In the genomic region with DNA sequence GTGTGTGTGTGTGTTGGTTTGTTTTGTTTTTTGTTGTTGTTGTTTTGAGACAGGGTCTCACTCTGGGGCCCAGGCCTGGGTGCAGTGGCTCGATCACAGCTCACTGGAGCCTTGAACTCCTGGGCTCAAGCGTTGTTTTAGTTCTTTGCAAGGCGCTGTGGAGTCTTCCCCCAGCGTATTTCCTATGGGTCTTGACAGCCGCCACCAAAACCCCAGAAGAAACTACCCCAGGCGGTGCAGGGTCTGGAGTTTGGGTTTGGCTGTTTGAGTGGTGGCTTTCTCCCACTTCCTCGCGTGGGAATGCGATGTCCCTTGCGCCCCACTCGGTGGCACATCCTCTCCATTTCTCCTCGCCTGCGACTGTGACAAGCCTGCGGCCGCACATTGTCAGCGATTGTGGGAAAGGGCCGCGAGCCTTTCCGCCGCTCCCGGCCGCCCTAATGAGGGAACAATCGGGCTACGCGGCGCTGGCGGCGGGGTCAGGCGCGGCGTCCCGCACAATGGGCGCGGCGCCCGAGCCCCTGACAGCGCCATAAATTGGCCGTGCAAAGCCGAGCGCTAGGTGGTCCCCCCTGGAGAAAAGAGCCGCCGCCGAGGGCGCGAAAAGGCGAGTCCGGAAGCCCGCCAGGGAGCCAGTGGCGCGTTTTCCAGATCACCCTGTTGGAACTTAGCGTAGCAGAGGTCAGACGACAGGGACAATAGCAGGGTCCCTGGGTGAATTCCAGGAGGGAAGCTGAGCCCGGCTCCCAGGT, we compare ENCODE assay signal across 12 cellular contexts.
DNase-seq lines count a peak whose midpoint lies in the region; ATAC-seq, FAIRE-seq and TF ChIP-seq lines count a peak whose summit lies in the region.
"Had no signal": no experiment of that assay in that cellular context is flagged by ENCODE, and none has a peak within 500 bp of the region (broad histone marks: within the 10 kb centered on the region; RNA-seq: fewer than 3 reads in every experiment).

No MANE protein-coding gene starts in this region.

- H3K9ac ChIP-seq in HUES6 (ENCODE audit: low read length) = peak overlapping the region; percentile 29
- no peak overlapping the region for H3K9ac ChIP-seq in kidney (ENCODE audit: low read length in 2 of 2)

- H3K27ac ChIP-seq in HUES6 (ENCODE audit: low read depth, low read length) = no peak overlapping the region
- no peak overlapping the region for H3K27ac ChIP-seq in kidney (ENCODE audit: low read depth in 2 of 2, low read length in 2 of 2)

- TF ChIP-seq CTCF in kidney (IDR thresholded peaks at IDR 0.05; ENCODE audit: borderline replicate concordance, extremely low read depth, insufficient read depth) = no peak

- no peaks in the 10 kb centered on the region for H3K36me3 ChIP-seq in HUES6 (ENCODE audit: control insufficient read depth, insufficient read depth, low read length)
- H3K36me3 ChIP-seq in kidney (ENCODE audit: control insufficient read depth in 1 of 2, insufficient read depth in 2 of 2, low read length in 2 of 2) = no peaks in the 10 kb centered on the region

- peaks cover 20% of the 10 kb centered on the region for H3K27me3 ChIP-seq in HUES6 (ENCODE audit: control insufficient read depth, insufficient read depth, low read length)

- ATAC-seq in HG02763 (IDR thresholded peaks at IDR 0.05; ENCODE audit: unreplicated experiment) (no peak), HG03196 (IDR thresholded peaks at IDR 0.05; ENCODE audit: unreplicated experiment) (no peak)
- ATAC-seq: activated T-helper 17 cell treated with anti-CD3 and anti-CD28 coated beads, Interleukin-2, amount 50 U/mL, for 72 hours had no signal

- intact Hi-C loops in kidney (cut with DNase I) = no loop called here

- no peaks in the 10 kb centered on the region for H3K9me3 ChIP-seq in HUES6 (ENCODE audit: control insufficient read depth, insufficient read depth, low read depth, low read length)
- H3K9me3 ChIP-seq in kidney (ENCODE audit: control insufficient read depth in 1 of 2, low read length in 2 of 2) = no peaks in the 10 kb centered on the region
- H3K9me3 ChIP-seq: Caco-2 had no signal

- H3K4me3 ChIP-seq in HUES6 (ENCODE audit: low read depth, low read length) (peak overlapping the region; percentile 54), kidney (ENCODE audit: low read length in 2 of 2) (peak overlapping the region in 1 of 2 donors; percentile 29)

- DNase-seq in ecto neural progenitor cell (ENCODE audit: low spot score) (peak; percentile 73), kidney (peak; percentile 69), putamen (ENCODE audit: low spot score) (peak; percentile 47), NCI-H748 treated with DMSO at 0.1 percent for 48 hours (lab: John Stamatoyannopoulos, UW) (no peak), activated gamma-delta T cell (lab: John Stamatoyannopoulos, UW) (no peak)
- DNase-seq: Caco-2; effector memory CD4-positive, alpha-beta T cell; NCI-H2081 had no signal

- no peak for FAIRE-seq in kidney (lab: Jason Lieb, UNC)

- H3K4me1 ChIP-seq in HUES6 (ENCODE audit: control insufficient read depth, insufficient read depth, low read length) (peaks cover 34% of the 10 kb centered on the region), kidney (ENCODE audit: control insufficient read depth in 1 of 2, insufficient read depth in 1 of 2, low read depth in 1 of 2, low read length in 2 of 2) (peaks cover 0 to 5% of the 10 kb centered on the region in 2 donors)
- H3K4me1 ChIP-seq: Caco-2 had no signal

Comparison
In these comparisons a context has a peak if more than half of its experiments do, and no peak if none do; other contexts are left out.
1. DNase-seq: peak in ecto neural progenitor cell (single experiment), kidney (single experiment) and putamen (single experiment); none in NCI-H748 treated with DMSO at 0.1 percent for 48 hours (single experiment) and activated gamma-delta T cell (single experiment).